1 cellular context compared by ENCODE assay signal in the genomic region with DNA sequence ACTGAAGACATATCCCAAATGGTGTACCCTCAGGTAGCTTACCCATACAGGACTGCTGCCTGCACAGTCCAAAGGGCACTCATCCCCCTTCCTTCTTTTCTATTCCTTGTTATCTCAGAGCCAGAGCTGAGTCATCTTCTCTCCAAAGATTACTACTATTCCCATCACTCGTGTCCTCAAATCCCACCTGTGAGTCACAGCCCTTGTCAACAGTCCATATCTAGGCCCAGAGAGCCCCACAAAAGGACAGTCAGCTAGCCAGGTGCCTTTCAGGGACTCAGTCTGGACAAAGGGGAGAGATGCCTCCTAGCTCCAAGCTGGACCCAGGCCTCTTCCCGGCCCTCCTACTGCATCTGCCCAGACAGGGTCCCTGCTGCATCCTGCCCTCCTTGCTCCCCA.
TF ChIP-seq lines count a peak whose summit lies in the region.

No MANE protein-coding gene starts in this region.

TF ChIP-seq in K562, 482 proteins besides CTCF, POLR2A, EP300 and RAD21 (continued from another document and continues in another):
- TF ChIP-seq, protein P1, sequence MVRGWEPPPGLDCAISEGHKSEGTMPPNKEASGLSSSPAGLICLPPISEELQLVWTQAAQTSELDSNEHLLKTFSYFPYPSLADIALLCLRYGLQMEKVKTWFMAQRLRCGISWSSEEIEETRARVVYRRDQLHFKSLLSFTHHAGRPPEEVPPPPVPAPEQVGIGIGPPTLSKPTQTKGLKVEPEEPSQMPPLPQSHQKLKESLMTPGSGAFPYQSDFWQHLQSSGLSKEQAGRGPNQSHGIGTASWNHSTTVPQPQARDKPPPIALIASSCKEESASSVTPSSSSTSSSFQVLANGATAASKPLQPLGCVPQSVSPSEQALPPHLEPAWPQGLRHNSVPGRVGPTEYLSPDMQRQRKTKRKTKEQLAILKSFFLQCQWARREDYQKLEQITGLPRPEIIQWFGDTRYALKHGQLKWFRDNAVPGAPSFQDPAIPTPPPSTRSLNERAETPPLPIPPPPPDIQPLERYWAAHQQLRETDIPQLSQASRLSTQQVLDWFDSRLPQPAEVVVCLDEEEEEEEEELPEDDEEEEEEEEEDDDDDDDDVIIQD (CRISPR knock-in tag; IDR thresholded peaks at IDR 0.05), result no peak
- TF ChIP-seq ZFX (CRISPR knock-in tag; IDR thresholded peaks at IDR 0.05) (no peak), GABPB2 (CRISPR knock-in tag; conservative IDR thresholded peaks at IDR 0.05) (no peak), ATF3 (IDR thresholded peaks at IDR 0.05) (peak; percentile 93), ATF3 (CRISPR knock-in tag; conservative IDR thresholded peaks at IDR 0.05) (no peak), ZNF280B (CRISPR knock-in tag; IDR thresholded peaks at IDR 0.05) (no peak), ZNF134 (CRISPR knock-in tag; conservative IDR thresholded peaks at IDR 0.05) (no peak), HMG20B (CRISPR knock-in tag; IDR thresholded peaks at IDR 0.05) (no peak), SRSF7 (optimal IDR thresholded peaks at IDR 0.05; ENCODE audit: low read depth, low read length) (no peak), GTF3C2 (IDR thresholded peaks at IDR 0.05; ENCODE audit: borderline replicate concordance, extremely low read depth, insufficient read length) (no peak), AFF1 (IDR thresholded peaks at IDR 0.05; ENCODE audit: low read depth in 1 of 2, partially characterized antibody in 2 of 2) (peak in 1 of 2 experiments; percentile 55), SETDB1 (IDR thresholded peaks at IDR 0.05; ENCODE audit: low read length) (no peak), ZNF695 (CRISPR knock-in tag; IDR thresholded peaks at IDR 0.05) (no peak), NFE2L1 (tag; IDR thresholded peaks at IDR 0.05; ENCODE audit: borderline replicate concordance, low read depth) (no peak), CEBPG (CRISPR knock-in tag; IDR thresholded peaks at IDR 0.05) (no peak), CEBPG (tag; conservative IDR thresholded peaks at IDR 0.05 in 1 of 2, IDR thresholded peaks at IDR 0.05 in 1 of 2) (peak in 1 of 2 experiments; percentile 60; a peak in 2 of 4 replicates), MEF2A (IDR thresholded peaks at IDR 0.05; ENCODE audit: control insufficient read depth, low read depth, low read length) (no peak), NCOA1 (IDR thresholded peaks at IDR 0.05; ENCODE audit: low read depth) (peak; percentile 71), ZNF239 (CRISPR knock-in tag; IDR thresholded peaks at IDR 0.05) (no peak), FOXJ2 (tag; IDR thresholded peaks at IDR 0.05) (no peak), ARID1B (IDR thresholded peaks at IDR 0.05) (peak; percentile 87), EGR1 (conservative IDR thresholded peaks at IDR 0.05) (no peak), ZNF707 (CRISPR knock-in tag; conservative IDR thresholded peaks at IDR 0.05) (no peak), CBFA2T3 (IDR thresholded peaks at IDR 0.05) (peak; percentile 43; the same call in 1 of the 2 replicates), PURB (CRISPR knock-in tag; IDR thresholded peaks at IDR 0.05; ENCODE audit: low read depth) (no peak), SP1 (CRISPR knock-in tag; IDR thresholded peaks at IDR 0.05) (no peak), NFE2 (IDR thresholded peaks at IDR 0.05; ENCODE audit: low read depth) (peak; percentile 61), MAFK (IDR thresholded peaks at IDR 0.05; ENCODE audit: low read length) (0 out of 2 replicates have a peak, but pooled peaks have one; percentile 5), TRIM28 (IDR thresholded peaks at IDR 0.05) (peak; percentile 66; the same call in 1 of the 2 replicates), TRIM24 (IDR thresholded peaks at IDR 0.05) (peak; percentile 23 to 70; a peak in 2 of 4 replicates), RBFOX2 (IDR thresholded peaks at IDR 0.05; ENCODE audit: low read depth, low read length) (no peak), MEIS2 (IDR thresholded peaks at IDR 0.05; ENCODE audit: partially characterized antibody) (peak; percentile 29), STAT5A (IDR thresholded peaks at IDR 0.05; ENCODE audit: borderline replicate concordance, low read length) (no peak), DPF2 (IDR thresholded peaks at IDR 0.05) (peak; percentile 77), ZKSCAN1 (IDR thresholded peaks at IDR 0.05; ENCODE audit: low read depth, low read length) (no peak), SMARCA4 (IDR thresholded peaks at IDR 0.05) (peak; percentile 87), CHCHD3 (CRISPR knock-in tag; IDR thresholded peaks at IDR 0.05) (no peak), ZNF584 (CRISPR knock-in tag; IDR thresholded peaks at IDR 0.05; ENCODE audit: low read depth) (no peak), ARID3A (IDR thresholded peaks at IDR 0.05; ENCODE audit: borderline replicate concordance, low read depth, low read length) (no peak), BCOR (IDR thresholded peaks at IDR 0.05) (no peak), NFATC3 (IDR thresholded peaks at IDR 0.05) (no peak), SIX5 (IDR thresholded peaks at IDR 0.05; ENCODE audit: borderline replicate concordance in 1 of 2, insufficient read depth in 1 of 2, low read depth in 1 of 2, low read length in 2 of 2) (no peak), ZNF24 (IDR thresholded peaks at IDR 0.05) (no peak), SAFB (IDR thresholded peaks at IDR 0.05; ENCODE audit: borderline replicate concordance, low read depth, low read length) (no peak), EWSR1 (IDR thresholded peaks at IDR 0.05; ENCODE audit: borderline replicate concordance, low read depth, partially characterized antibody) (no peak)
- TF ChIP-seq, protein P2, sequence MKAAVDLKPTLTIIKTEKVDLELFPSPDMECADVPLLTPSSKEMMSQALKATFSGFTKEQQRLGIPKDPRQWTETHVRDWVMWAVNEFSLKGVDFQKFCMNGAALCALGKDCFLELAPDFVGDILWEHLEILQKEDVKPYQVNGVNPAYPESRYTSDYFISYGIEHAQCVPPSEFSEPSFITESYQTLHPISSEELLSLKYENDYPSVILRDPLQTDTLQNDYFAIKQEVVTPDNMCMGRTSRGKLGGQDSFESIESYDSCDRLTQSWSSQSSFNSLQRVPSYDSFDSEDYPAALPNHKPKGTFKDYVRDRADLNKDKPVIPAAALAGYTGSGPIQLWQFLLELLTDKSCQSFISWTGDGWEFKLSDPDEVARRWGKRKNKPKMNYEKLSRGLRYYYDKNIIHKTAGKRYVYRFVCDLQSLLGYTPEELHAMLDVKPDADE (conservative IDR thresholded peaks at IDR 0.05; ENCODE audit: control insufficient read depth, low read depth, low read length), result no peak
- TF ChIP-seq, protein P3, sequence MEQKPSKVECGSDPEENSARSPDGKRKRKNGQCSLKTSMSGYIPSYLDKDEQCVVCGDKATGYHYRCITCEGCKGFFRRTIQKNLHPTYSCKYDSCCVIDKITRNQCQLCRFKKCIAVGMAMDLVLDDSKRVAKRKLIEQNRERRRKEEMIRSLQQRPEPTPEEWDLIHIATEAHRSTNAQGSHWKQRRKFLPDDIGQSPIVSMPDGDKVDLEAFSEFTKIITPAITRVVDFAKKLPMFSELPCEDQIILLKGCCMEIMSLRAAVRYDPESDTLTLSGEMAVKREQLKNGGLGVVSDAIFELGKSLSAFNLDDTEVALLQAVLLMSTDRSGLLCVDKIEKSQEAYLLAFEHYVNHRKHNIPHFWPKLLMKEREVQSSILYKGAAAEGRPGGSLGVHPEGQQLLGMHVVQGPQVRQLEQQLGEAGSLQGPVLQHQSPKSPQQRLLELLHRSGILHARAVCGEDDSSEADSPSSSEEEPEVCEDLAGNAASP (IDR thresholded peaks at IDR 0.05), result no peak
- TF ChIP-seq, protein P4, sequence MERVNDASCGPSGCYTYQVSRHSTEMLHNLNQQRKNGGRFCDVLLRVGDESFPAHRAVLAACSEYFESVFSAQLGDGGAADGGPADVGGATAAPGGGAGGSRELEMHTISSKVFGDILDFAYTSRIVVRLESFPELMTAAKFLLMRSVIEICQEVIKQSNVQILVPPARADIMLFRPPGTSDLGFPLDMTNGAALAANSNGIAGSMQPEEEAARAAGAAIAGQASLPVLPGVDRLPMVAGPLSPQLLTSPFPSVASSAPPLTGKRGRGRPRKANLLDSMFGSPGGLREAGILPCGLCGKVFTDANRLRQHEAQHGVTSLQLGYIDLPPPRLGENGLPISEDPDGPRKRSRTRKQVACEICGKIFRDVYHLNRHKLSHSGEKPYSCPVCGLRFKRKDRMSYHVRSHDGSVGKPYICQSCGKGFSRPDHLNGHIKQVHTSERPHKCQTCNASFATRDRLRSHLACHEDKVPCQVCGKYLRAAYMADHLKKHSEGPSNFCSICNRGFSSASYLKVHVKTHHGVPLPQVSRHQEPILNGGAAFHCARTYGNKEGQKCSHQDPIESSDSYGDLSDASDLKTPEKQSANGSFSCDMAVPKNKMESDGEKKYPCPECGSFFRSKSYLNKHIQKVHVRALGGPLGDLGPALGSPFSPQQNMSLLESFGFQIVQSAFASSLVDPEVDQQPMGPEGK (CRISPR knock-in tag; IDR thresholded peaks at IDR 0.05; ENCODE audit: borderline replicate concordance), result no peak
